22 cellular contexts compared by ENCODE assay signal in the genomic region with DNA sequence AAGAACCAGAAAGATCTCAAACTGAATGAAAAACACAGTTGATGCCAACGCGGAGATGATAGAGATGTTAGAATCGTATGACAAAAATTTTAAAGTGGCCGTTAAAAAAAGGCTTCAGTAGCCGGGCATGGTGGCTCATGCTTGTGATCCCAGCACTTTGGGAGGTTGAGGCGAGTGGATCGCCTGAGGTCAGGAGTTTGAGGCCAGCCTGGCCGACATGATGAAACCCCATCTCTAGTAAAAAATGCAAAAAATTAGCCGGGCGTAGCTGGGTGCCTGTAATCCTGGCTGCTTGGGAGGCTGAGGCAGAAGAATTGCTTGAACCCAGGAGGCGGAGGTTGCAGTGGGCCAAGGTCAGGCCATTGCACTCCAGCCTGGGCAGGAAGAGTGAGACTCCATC. TPM values are rescaled to one million over a fixed set of nuclear protein-coding genes. Genes with fewer than 3 reads are reported as not detected.
A peak's percentile ranks its signal among the peaks of the same experiment; 100 is the strongest.
DNase-seq lines count a peak whose midpoint lies in the region; ATAC-seq, FAIRE-seq and TF ChIP-seq lines count a peak whose summit lies in the region.
"Had no signal": no experiment of that assay in that cellular context is flagged by ENCODE, and none has a peak within 500 bp of the region (broad histone marks: within the 10 kb centered on the region; RNA-seq: fewer than 3 reads in every experiment).

No MANE protein-coding gene starts in this region.

- peaks cover 4% of the 10 kb centered on the region for H3K27me3 Mint-ChIP-seq in activated naive CD8-positive, alpha-beta T cell treated with anti-CD3 and anti-CD28 coated beads, Interleukin-2, amount 50 U/mL, for 24 hours

- H2BK120ac ChIP-seq in trophoblast cell (ENCODE audit: insufficient read depth, low read length, poor library complexity) = no peak overlapping the region

- FAIRE-seq in kidney (lab: Jason Lieb, UNC) = no peak
- FAIRE-seq: A549, D721Med, G401.6, GM12892, GM19239 had no signal

- peaks cover 16% of the 10 kb centered on the region for H3K4me1 ChIP-seq in colonic mucosa
- H3K4me1 ChIP-seq in kidney (ENCODE audit: control insufficient read depth in 1 of 2, insufficient read depth in 1 of 2, low read depth in 1 of 2, low read length in 2 of 2) = peaks cover 3 to 4% of the 10 kb centered on the region in 2 donors
- H3K4me1 ChIP-seq in trophoblast cell (ENCODE audit: control insufficient read depth in 1 of 2, insufficient read depth in 2 of 2, low read length in 2 of 2) = peaks cover 2 to 3% of the 10 kb centered on the region in 2 experiments
- H3K4me1 ChIP-seq: A549 had no signal

- H3K4me2 ChIP-seq in trophoblast cell (ENCODE audit: low read length) = no peak overlapping the region
- H3K4me2 ChIP-seq: A549 had no signal

- no peak overlapping the region for H3K18ac ChIP-seq in trophoblast cell (ENCODE audit: low read length)

- no peak overlapping the region for H4K8ac ChIP-seq in trophoblast cell (ENCODE audit: low read depth, low read length)

- no peaks in the 10 kb centered on the region for H3K9me3 Mint-ChIP-seq in activated naive CD8-positive, alpha-beta T cell treated with anti-CD3 and anti-CD28 coated beads, Interleukin-2, amount 50 U/mL, for 24 hours
- H3K9me3 Mint-ChIP-seq: H9 had no signal

- no peaks in the 10 kb centered on the region for H3K27me3 ChIP-seq in colonic mucosa
- no peaks in the 10 kb centered on the region for H3K27me3 ChIP-seq in trophoblast cell (ENCODE audit: insufficient read depth, low read length)
- H3K27me3 ChIP-seq: BE2C had no signal

- peaks cover 1% of the 10 kb centered on the region for H3K4me1 Mint-ChIP-seq in activated naive CD8-positive, alpha-beta T cell treated with anti-CD3 and anti-CD28 coated beads, Interleukin-2, amount 50 U/mL, for 24 hours
- H3K4me1 Mint-ChIP-seq: CD4-positive, alpha-beta memory T cell had no signal

- intact Hi-C loops in colonic mucosa (cut with DNase I) (no loop called here), kidney (cut with DNase I) (no loop called here)

- no peak for ATAC-seq in HG02973 (IDR thresholded peaks at IDR 0.05; ENCODE audit: unreplicated experiment)
- no peak for ATAC-seq in activated naive CD8-positive, alpha-beta T cell treated with anti-CD3 and anti-CD28 coated beads, Interleukin-2, amount 50 U/mL, for 24 hours
- ATAC-seq: A549 had no signal

- H3K9me3 ChIP-seq in colonic mucosa (no peaks in the 10 kb centered on the region), kidney (ENCODE audit: control insufficient read depth in 1 of 2, low read length in 2 of 2) (no peaks in the 10 kb centered on the region), trophoblast cell (ENCODE audit: insufficient read depth, low read depth, low read length) (peaks cover 7% of the 10 kb centered on the region)
- H3K9me3 ChIP-seq: A549, BE2C had no signal

- H3K23ac ChIP-seq in trophoblast cell (ENCODE audit: low read length) = no peak overlapping the region

- no peak overlapping the region for H2BK12ac ChIP-seq in trophoblast cell (ENCODE audit: low read length)

- H2BK5ac ChIP-seq in trophoblast cell (ENCODE audit: low read depth, low read length, poor library complexity) = no peak overlapping the region

- H3K36me3 ChIP-seq in colonic mucosa (no peaks in the 10 kb centered on the region), kidney (ENCODE audit: control insufficient read depth in 1 of 2, insufficient read depth in 2 of 2, low read length in 2 of 2) (no peaks in the 10 kb centered on the region), trophoblast cell (ENCODE audit: control insufficient read depth in 1 of 2, insufficient read depth in 2 of 2, low read length in 2 of 2) (no peaks in the 10 kb centered on the region)
- H3K36me3 ChIP-seq: BE2C had no signal

- no CpG with 5 or more reads among the region's 11 CpGs for WGBS in trophoblast cell (ENCODE audit: extremely low coverage, insufficient coverage, insufficient read length)

- no peak overlapping the region for H4K91ac ChIP-seq in trophoblast cell (ENCODE audit: low read depth, low read length)

- H3K4me3 Mint-ChIP-seq in activated naive CD8-positive, alpha-beta T cell treated with anti-CD3 and anti-CD28 coated beads, Interleukin-2, amount 50 U/mL, for 24 hours = no peak overlapping the region
- H3K4me3 Mint-ChIP-seq: CD4-positive, alpha-beta memory T cell; H9 had no signal

- H4K12ac ChIP-seq in trophoblast cell (ENCODE audit: low read depth, low read length) = no peak overlapping the region

- no peak overlapping the region for H3K14ac ChIP-seq in trophoblast cell (ENCODE audit: low read length)

- no peak overlapping the region for H2AK5ac ChIP-seq in trophoblast cell (ENCODE audit: low read length)

- H3K9ac ChIP-seq in colonic mucosa (ENCODE audit: low read depth in 2 of 2, low read length in 2 of 2) (no peak overlapping the region), kidney (ENCODE audit: low read length in 2 of 2) (no peak overlapping the region), trophoblast cell (ENCODE audit: low read length) (no peak overlapping the region)

- H3K79me2 ChIP-seq in trophoblast cell (ENCODE audit: control insufficient read depth, insufficient read depth, low read length, poor library complexity) = no peaks in the 10 kb centered on the region

- H3K27ac ChIP-seq in colonic mucosa (peak overlapping the region; percentile 11), kidney (ENCODE audit: low read depth in 2 of 2, low read length in 2 of 2) (no peak overlapping the region), trophoblast cell (ENCODE audit: low read depth, low read length) (no peak overlapping the region)
- H3K27ac ChIP-seq: A549, C4-2B, HL-60 had no signal

- H3K4me3 ChIP-seq in colonic mucosa (no peak overlapping the region), kidney (ENCODE audit: low read length in 2 of 2) (no peak overlapping the region), trophoblast cell (ENCODE audit: low read depth, low read length) (no peak overlapping the region)
- H3K4me3 ChIP-seq: A549 had no signal

- H3K4ac ChIP-seq in trophoblast cell (ENCODE audit: low read depth, low read length) = no peak overlapping the region

- H2AFZ ChIP-seq in trophoblast cell (ENCODE audit: insufficient read depth, low read length, poor library complexity) = no peak overlapping the region

- DNase-seq in colonic mucosa = no peak
- DNase-seq in kidney = peak; percentile 38
- DNase-seq in trophoblast cell = peak; percentile 85 to 89
- no peak for DNase-seq in activated CD4-positive, alpha-beta T cell treated with anti-CD3 and anti-CD28 coated beads for 1 hour
- no peak for DNase-seq in activated naive CD8-positive, alpha-beta T cell treated with anti-CD3 and anti-CD28 coated beads, Interleukin-2, amount 50 U/mL, for 24 hours
- no peak for DNase-seq in NCI-H2029 (lab: John Stamatoyannopoulos, UW)
- DNase-seq: BE2C; CD4-positive, alpha-beta memory T cell; DMS153; DMS79 treated with DMSO at 0.1 percent for 48 hours; EL; GOT3; H9 had no signal

- H3K79me1 ChIP-seq in trophoblast cell (ENCODE audit: low read length) = no peaks in the 10 kb centered on the region

- no peak overlapping the region for H3K27ac Mint-ChIP-seq in activated naive CD8-positive, alpha-beta T cell treated with anti-CD3 and anti-CD28 coated beads, Interleukin-2, amount 50 U/mL, for 24 hours
- H3K27ac Mint-ChIP-seq: CD4-positive, alpha-beta memory T cell; H9 had no signal

- TF ChIP-seq CTCF in colonic mucosa (IDR thresholded peaks at IDR 0.05) = no peak
- no peak for TF ChIP-seq CTCF in kidney (IDR thresholded peaks at IDR 0.05; ENCODE audit: borderline replicate concordance, extremely low read depth, insufficient read depth)

- H3K36me3 Mint-ChIP-seq in activated naive CD8-positive, alpha-beta T cell treated with anti-CD3 and anti-CD28 coated beads, Interleukin-2, amount 50 U/mL, for 24 hours (ENCODE audit: low read depth) = no peaks in the 10 kb centered on the region
- H3K36me3 Mint-ChIP-seq: CD4-positive, alpha-beta memory T cell had no signal

RNA-seq across cellular contexts. Expression of a gene that starts 5.4 kb away (rescaled TPM):
- 100 to 1,000 TPM; 121 to 162 TPM for total RNA-seq in colonic mucosa
- total RNA-seq in kidney = 88.4 TPM
- 29.1 TPM for polyA plus RNA-seq in kidney (ENCODE audit: insufficient read depth, low read depth, low replicate concordance)
- polyA plus RNA-seq in trophoblast cell (2013) = 2.8 and 3.1 TPM in 2 replicates
- total RNA-seq: H9 had no signal
- polyA plus RNA-seq: CD4-positive, alpha-beta memory T cell had no signal

RNA-seq across cellular contexts. Expression of a gene that starts 14.0 kb away (rescaled TPM):
- not detected for total RNA-seq in colonic mucosa
- total RNA-seq in kidney = not detected
- not detected for polyA plus RNA-seq in kidney (ENCODE audit: insufficient read depth, low read depth, low replicate concordance)
- 0.17 and 0.38 TPM in 2 replicates for polyA plus RNA-seq in trophoblast cell (2013)
- total RNA-seq: CD4-positive, alpha-beta memory T cell had no signal
- polyA plus RNA-seq: A549; AG04450; CD4-positive, alpha-beta memory T cell had no signal

RNA-seq across cellular contexts. Expression of a gene that starts 49.6 kb away (rescaled TPM):
- total RNA-seq in colonic mucosa (10 to 100 TPM; 56.0 to 63.0 TPM), kidney (95.5 TPM)
- 30.6 TPM for polyA plus RNA-seq in kidney (ENCODE audit: insufficient read depth, low read depth, low replicate concordance)
- polyA plus RNA-seq in trophoblast cell (2013) = 8.2 TPM in 2 replicates

RNA-seq across cellular contexts. Expression of a gene that starts 53.4 kb away (rescaled TPM):
- total RNA-seq in colonic mucosa (under 1 TPM; 0.30 to 0.35 TPM), kidney (6.1 TPM)
- 3.1 TPM for polyA plus RNA-seq in kidney (ENCODE audit: insufficient read depth, low read depth, low replicate concordance)
- polyA plus RNA-seq in trophoblast cell (2013) = 23.9 and 25.0 TPM in 2 replicates

Comparison
In these comparisons a context has a peak if more than half of its experiments do, and no peak if none do; other contexts are left out.
1. DNase-seq: peak in kidney (single experiment) and trophoblast cell (2 of 2); none in colonic mucosa (single experiment), activated CD4-positive, alpha-beta T cell treated with anti-CD3 and anti-CD28 coated beads for 1 hour (single experiment), activated naive CD8-positive, alpha-beta T cell treated with anti-CD3 and anti-CD28 coated beads, Interleukin-2, amount 50 U/mL, for 24 hours (single experiment) and NCI-H2029 (single experiment).